Comparison of ENCODE assay signal across 2 cellular contexts in the genomic region with DNA sequence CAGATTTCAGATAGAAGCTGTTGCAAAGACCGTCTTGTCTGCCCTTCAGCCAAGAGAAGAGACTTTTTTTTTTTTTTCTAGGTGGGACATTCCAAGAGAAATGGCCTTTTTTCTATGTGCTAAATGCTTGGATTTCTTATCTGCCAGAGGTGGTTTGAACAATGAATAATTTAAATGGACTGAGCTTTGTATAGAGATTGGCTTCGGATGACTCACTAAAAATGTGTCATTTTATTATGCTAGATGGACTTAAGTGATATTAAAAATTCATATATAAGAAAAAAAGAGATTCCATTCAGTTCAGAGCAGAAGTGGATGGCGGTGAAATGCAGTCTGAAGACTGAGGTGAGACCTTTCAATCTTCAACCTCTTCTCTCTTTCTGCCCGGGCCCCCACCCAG.
TF ChIP-seq lines count a peak whose summit lies in the region.

No MANE protein-coding gene starts in this region.

TF ChIP-seq in SK-N-SH treated with all-trans-retinoic acid at 6 μM for 48 hours, 23 proteins besides CTCF, POLR2A, EP300 and RAD21:
- TF ChIP-seq TCF4 (CRISPR knock-in tag; IDR thresholded peaks at IDR 0.05; ENCODE audit: borderline replicate concordance) (no peak), GLIS3 (CRISPR knock-in tag; IDR thresholded peaks at IDR 0.05) (no peak), OSR1 (CRISPR knock-in tag; IDR thresholded peaks at IDR 0.05) (no peak), ARNTL (CRISPR knock-in tag; IDR thresholded peaks at IDR 0.05; ENCODE audit: borderline replicate concordance, low read depth) (no peak), ESRRG (CRISPR knock-in tag; IDR thresholded peaks at IDR 0.05) (no peak), ISL1 (CRISPR knock-in tag; IDR thresholded peaks at IDR 0.05) (no peak), ZNF8 (CRISPR knock-in tag; IDR thresholded peaks at IDR 0.05) (no peak), CSDC2 (CRISPR knock-in tag; IDR thresholded peaks at IDR 0.05) (no peak), BACH2 (CRISPR knock-in tag; IDR thresholded peaks at IDR 0.05; ENCODE audit: borderline replicate concordance) (no peak), SNAI2 (CRISPR knock-in tag; IDR thresholded peaks at IDR 0.05) (no peak), TOX (CRISPR knock-in tag; IDR thresholded peaks at IDR 0.05; ENCODE audit: borderline replicate concordance) (no peak)
- TF ChIP-seq, protein P1, sequence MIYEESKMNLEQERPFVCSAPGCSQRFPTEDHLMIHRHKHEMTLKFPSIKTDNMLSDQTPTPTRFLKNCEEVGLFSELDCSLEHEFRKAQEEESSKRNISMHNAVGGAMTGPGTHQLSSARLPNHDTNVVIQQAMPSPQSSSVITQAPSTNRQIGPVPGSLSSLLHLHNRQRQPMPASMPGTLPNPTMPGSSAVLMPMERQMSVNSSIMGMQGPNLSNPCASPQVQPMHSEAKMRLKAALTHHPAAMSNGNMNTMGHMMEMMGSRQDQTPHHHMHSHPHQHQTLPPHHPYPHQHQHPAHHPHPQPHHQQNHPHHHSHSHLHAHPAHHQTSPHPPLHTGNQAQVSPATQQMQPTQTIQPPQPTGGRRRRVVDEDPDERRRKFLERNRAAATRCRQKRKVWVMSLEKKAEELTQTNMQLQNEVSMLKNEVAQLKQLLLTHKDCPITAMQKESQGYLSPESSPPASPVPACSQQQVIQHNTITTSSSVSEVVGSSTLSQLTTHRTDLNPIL (CRISPR knock-in tag; IDR thresholded peaks at IDR 0.05; ENCODE audit: low read depth), result no peak
- TF ChIP-seq, protein P2, sequence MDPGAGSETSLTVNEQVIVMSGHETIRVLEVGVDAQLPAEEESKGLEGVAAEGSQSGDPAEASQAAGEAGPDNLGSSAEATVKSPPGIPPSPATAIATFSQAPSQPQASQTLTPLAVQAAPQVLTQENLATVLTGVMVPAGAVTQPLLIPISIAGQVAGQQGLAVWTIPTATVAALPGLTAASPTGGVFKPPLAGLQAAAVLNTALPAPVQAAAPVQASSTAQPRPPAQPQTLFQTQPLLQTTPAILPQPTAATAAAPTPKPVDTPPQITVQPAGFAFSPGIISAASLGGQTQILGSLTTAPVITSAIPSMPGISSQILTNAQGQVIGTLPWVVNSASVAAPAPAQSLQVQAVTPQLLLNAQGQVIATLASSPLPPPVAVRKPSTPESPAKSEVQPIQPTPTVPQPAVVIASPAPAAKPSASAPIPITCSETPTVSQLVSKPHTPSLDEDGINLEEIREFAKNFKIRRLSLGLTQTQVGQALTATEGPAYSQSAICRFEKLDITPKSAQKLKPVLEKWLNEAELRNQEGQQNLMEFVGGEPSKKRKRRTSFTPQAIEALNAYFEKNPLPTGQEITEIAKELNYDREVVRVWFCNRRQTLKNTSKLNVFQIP (CRISPR knock-in tag; IDR thresholded peaks at IDR 0.05; ENCODE audit: borderline replicate concordance, low read depth), result no peak

TF ChIP-seq in endothelial cell of umbilical vein, 7 proteins besides CTCF, POLR2A, EP300 and RAD21:
- TF ChIP-seq FOS (IDR thresholded peaks at IDR 0.05; ENCODE audit: borderline replicate concordance, insufficient read depth, low read length) (peak; percentile 43), EZH2 (IDR thresholded peaks at IDR 0.05; ENCODE audit: borderline replicate concordance, low read depth, low read length, severe bottlenecking) (no peak)
